12 cellular contexts compared by ENCODE assay signal in genomic region chr11:12052676-12053605, GRCh38. TPM values are rescaled to one million over a fixed set of nuclear protein-coding genes. Genes with fewer than 3 reads are reported as not detected.
DNase-seq lines count a peak whose midpoint lies in the region; ATAC-seq and TF ChIP-seq lines count a peak whose summit lies in the region.
"Had no signal": no experiment of that assay in that cellular context is flagged by ENCODE, and none has a peak within 500 bp of the region (broad histone marks: within the 10 kb centered on the region; RNA-seq: fewer than 3 reads in every experiment).

No MANE protein-coding gene starts in this region.

- peaks cover 5% of the 10 kb centered on the region for H3K9me3 Mint-ChIP-seq in activated CD4-positive, alpha-beta T cell treated with anti-CD3 and anti-CD28 coated beads, Interleukin-2, amount 10 ng/mL, durations not matched to agents 24 days and 14 days
- H3K9me3 Mint-ChIP-seq: activated naive CD4-positive, alpha-beta T cell treated with anti-CD3 and anti-CD28 coated beads, Interleukin-2, amount 50 U/mL, for 24 hours had no signal

- TF ChIP-seq CTCF in choroid plexus epithelial cell (conservative IDR thresholded peaks at IDR 0.05; ENCODE audit: low read depth, low read length): peak; percentile 32
- peak; percentile 28 for TF ChIP-seq CTCF in retinal pigment epithelial cell (conservative IDR thresholded peaks at IDR 0.05; ENCODE audit: low read depth, low read length)

- no peaks in the 10 kb centered on the region for H3K9me3 ChIP-seq in effector memory CD4-positive, alpha-beta T cell (ENCODE audit: control insufficient read depth, low read length)

- H3K27ac Mint-ChIP-seq in activated CD4-positive, alpha-beta T cell treated with anti-CD3 and anti-CD28 coated beads, Interleukin-2, amount 10 ng/mL, durations not matched to agents 24 days and 14 days: no peak overlapping the region
- H3K27ac Mint-ChIP-seq: activated naive CD4-positive, alpha-beta T cell treated with anti-CD3 and anti-CD28 coated beads, Interleukin-2, amount 50 U/mL, for 24 hours had no signal

- H3K4me1 ChIP-seq in effector memory CD4-positive, alpha-beta T cell (ENCODE audit: control insufficient read depth, insufficient read depth, low read length, poor library complexity, severe bottlenecking): no peaks in the 10 kb centered on the region

- no peaks in the 10 kb centered on the region for H3K27me3 ChIP-seq in effector memory CD4-positive, alpha-beta T cell (replicated peaks; ENCODE audit: control insufficient read depth, insufficient read depth, low read length, poor library complexity, severe bottlenecking)

- H3K4me3 ChIP-seq in choroid plexus epithelial cell (ENCODE audit: low read depth, low read length) (no peak overlapping the region), retinal pigment epithelial cell (ENCODE audit: low read length) (no peak overlapping the region)
- H3K4me3 ChIP-seq in effector memory CD4-positive, alpha-beta T cell (ENCODE audit: insufficient read depth, low read depth, low read length, poor library complexity, severe bottlenecking): no peak overlapping the region
- H3K4me3 ChIP-seq: lung had no signal

- no peak for ATAC-seq in HG02938 (IDR thresholded peaks at IDR 0.05; ENCODE audit: unreplicated experiment)
- ATAC-seq in HG02970 (IDR thresholded peaks at IDR 0.05; ENCODE audit: low FRiP score, unreplicated experiment): no peak

- no peak overlapping the region for H3K27ac ChIP-seq in effector memory CD4-positive, alpha-beta T cell (ENCODE audit: insufficient read depth, low read length, poor library complexity, severe bottlenecking)

- intact Hi-C loops in activated CD4-positive, alpha-beta T cell treated with anti-CD3 and anti-CD28 coated beads, Interleukin-2, amount 10 ng/mL, durations not matched to agents 24 days and 14 days (cut with micrococcal nuclease): no loop called here

- H3K27me3 Mint-ChIP-seq in activated CD4-positive, alpha-beta T cell treated with anti-CD3 and anti-CD28 coated beads, Interleukin-2, amount 10 ng/mL, durations not matched to agents 24 days and 14 days: no peaks in the 10 kb centered on the region
- H3K27me3 Mint-ChIP-seq: activated naive CD4-positive, alpha-beta T cell treated with anti-CD3 and anti-CD28 coated beads, Interleukin-2, amount 50 U/mL, for 24 hours had no signal

- peaks cover 20% of the 10 kb centered on the region for H3K4me1 Mint-ChIP-seq in activated CD4-positive, alpha-beta T cell treated with anti-CD3 and anti-CD28 coated beads, Interleukin-2, amount 10 ng/mL, durations not matched to agents 24 days and 14 days
- H3K4me1 Mint-ChIP-seq: activated naive CD4-positive, alpha-beta T cell treated with anti-CD3 and anti-CD28 coated beads, Interleukin-2, amount 50 U/mL, for 24 hours had no signal

- no peaks in the 10 kb centered on the region for H3K36me3 Mint-ChIP-seq in activated CD4-positive, alpha-beta T cell treated with anti-CD3 and anti-CD28 coated beads, Interleukin-2, amount 10 ng/mL, durations not matched to agents 24 days and 14 days (ENCODE audit: low read depth)
- H3K36me3 Mint-ChIP-seq: activated naive CD4-positive, alpha-beta T cell treated with anti-CD3 and anti-CD28 coated beads, Interleukin-2, amount 50 U/mL, for 24 hours had no signal

- DNase-seq in activated CD4-positive, alpha-beta T cell treated with anti-CD3 and anti-CD28 coated beads, Interleukin-2, amount 10 ng/mL, durations not matched to agents 24 days and 14 days: peak; percentile 69
- DNase-seq in activated CD4-positive, alpha-beta T cell treated with anti-CD3 and anti-CD28 coated beads for 4 hours: no peak
- DNase-seq in NCI-H2227 (lab: John Stamatoyannopoulos, UW; ENCODE audit: unreplicated experiment): peak; percentile 73
- no peak for DNase-seq in choroid plexus epithelial cell (ENCODE audit: low read depth)
- no peak for DNase-seq in retinal pigment epithelial cell (ENCODE audit: low read depth)
- no peak for DNase-seq in effector memory CD4-positive, alpha-beta T cell
- DNase-seq: AML-193, NCI-H510A had no signal

- no peaks in the 10 kb centered on the region for H3K36me3 ChIP-seq in effector memory CD4-positive, alpha-beta T cell (ENCODE audit: control insufficient read depth, insufficient read depth, low read length)

- H3K4me3 Mint-ChIP-seq in activated CD4-positive, alpha-beta T cell treated with anti-CD3 and anti-CD28 coated beads, Interleukin-2, amount 10 ng/mL, durations not matched to agents 24 days and 14 days: no peak overlapping the region
- H3K4me3 Mint-ChIP-seq: activated naive CD4-positive, alpha-beta T cell treated with anti-CD3 and anti-CD28 coated beads, Interleukin-2, amount 50 U/mL, for 24 hours had no signal

RNA-seq across cellular contexts. Expression of gene DKK3, which starts 44.5 kb away (rescaled TPM):
- total RNA-seq in activated CD4-positive, alpha-beta T cell treated with anti-CD3 and anti-CD28 coated beads, Interleukin-2, amount 10 ng/mL, durations not matched to agents 24 days and 14 days: not detected in 2 replicates

RNA-seq across cellular contexts. Expression of gene MICAL2, which starts 57.4 kb away (rescaled TPM):
- total RNA-seq in activated CD4-positive, alpha-beta T cell treated with anti-CD3 and anti-CD28 coated beads, Interleukin-2, amount 10 ng/mL, durations not matched to agents 24 days and 14 days: 501 and 510 TPM in 2 replicates

Comparison
In these comparisons a context has a peak if more than half of its experiments do, and no peak if none do; other contexts are left out.
1. DNase-seq: peak in activated CD4-positive, alpha-beta T cell treated with anti-CD3 and anti-CD28 coated beads, Interleukin-2, amount 10 ng/mL, durations not matched to agents 24 days and 14 days (single experiment) and NCI-H2227 (single experiment); none in activated CD4-positive, alpha-beta T cell treated with anti-CD3 and anti-CD28 coated beads for 4 hours (0 of 2), choroid plexus epithelial cell (single experiment), retinal pigment epithelial cell (single experiment) and effector memory CD4-positive, alpha-beta T cell (0 of 3).